In genomic region chr4:123411976-123412589, GRCh38 we compare ENCODE assay signal across 8 cellular contexts. TPM values are rescaled to one million over a fixed set of nuclear protein-coding genes. Genes with fewer than 3 reads are reported as not detected.
A peak's percentile ranks its signal among the peaks of the same experiment; 100 is the strongest.
DNase-seq lines count a peak whose midpoint lies in the region; ATAC-seq, FAIRE-seq and TF ChIP-seq lines count a peak whose summit lies in the region.

No MANE protein-coding gene starts in this region.

- no peak overlapping the region for H4K91ac ChIP-seq in H1 (replicated peaks; ENCODE audit: insufficient read length, low read length)

- 83% methylated on average over 5 of the region's 5 CpGs; no CpG with 5 or more reads in 1 of the 2 experiments for WGBS in H1 (ENCODE audit: extremely low coverage in 1 of 2, insufficient coverage in 1 of 2, insufficient read length in 1 of 2, insufficient replicate concordance in 2 of 2, low coverage in 1 of 2, low lambda C conversion rate in 2 of 2, missing lambda C conversion rate in 1 of 2), 2 experiments

- no peaks in the 10 kb centered on the region; the same call in 1 of the 2 replicates for H3K23me2 ChIP-seq in H1 (ENCODE audit: low read depth, low read length)

- H2BK120ac ChIP-seq in H1 (replicated peaks; ENCODE audit: low read depth, low read length) = no peak overlapping the region

- no peak for FAIRE-seq in H1 (lab: Jason Lieb, UNC)

- ATAC-seq in HG03354 (IDR thresholded peaks at IDR 0.05; ENCODE audit: poor library complexity, severe bottlenecking, unreplicated experiment) = peak; percentile 76

- H4K20me1 ChIP-seq in H1 (replicated peaks in 1 of 2; ENCODE audit: control insufficient read depth in 1 of 2, insufficient read depth in 2 of 2, low read length in 2 of 2) = peaks cover 0 to under 1% of the 10 kb centered on the region in 2 experiments

- H3K4ac ChIP-seq in H1 (replicated peaks; ENCODE audit: insufficient read length, low read depth, low read length) = peak overlapping the region; percentile 13

- H3K4me3 ChIP-seq in GM12865 (ENCODE audit: low read depth, low read length) (no peak overlapping the region), H1 (ENCODE audit: extremely low read depth in 1 of 4, insufficient read depth in 2 of 4, low read depth in 3 of 4, low read length in 4 of 4) (no peak overlapping the region)

- no peak overlapping the region for H2BK15ac ChIP-seq in H1 (ENCODE audit: low read length)

- H2BK5ac ChIP-seq in H1 (ENCODE audit: low read depth, low read length) = no peak overlapping the region

- CTCF ChIA-PET in H1 (lab: Charles Lee; ENCODE audit: partially characterized antibody) = interaction anchor here (0.6 to 2.4 kb wide), 3 partner anchors 13 to 152 kb away, joined by 3 to 10 read pairs (median 3); no protein-coding TSS in a partner anchor

- H3K4me2 ChIP-seq in H1 (ENCODE audit: insufficient read depth in 1 of 2, low read depth in 2 of 2, low read length in 2 of 2) = no peak overlapping the region

- peak; percentile 57 for DNase-seq in GM12865 (ENCODE audit: low read depth)
- DNase-seq in GM20000 (ENCODE audit: low spot score) = peak; percentile 27
- DNase-seq in H1 (ENCODE audit: low read depth in 1 of 2, low spot score in 2 of 2) = no peak
- DNase-seq in HUDEP-2 (lab: John Stamatoyannopoulos, UW; ENCODE audit: unreplicated experiment in 76 of 76) = no peak
- no peak for DNase-seq in NCI-H1417 (lab: John Stamatoyannopoulos, UW)
- no peak for DNase-seq in NCI-H2081 treated with DMSO at 0.1 percent for 48 hours (lab: John Stamatoyannopoulos, UW)
- no peak for DNase-seq in effector CD4-positive, alpha-beta T cell

- H3K36me3 ChIP-seq in H1 (ENCODE audit: control insufficient read depth in 2 of 4, insufficient read depth in 4 of 4, low read length in 3 of 4) = no peaks in the 10 kb centered on the region

- H3K4me1 ChIP-seq in H1 (replicated peaks in 1 of 4; ENCODE audit: control insufficient read depth in 3 of 4, insufficient read depth in 4 of 4, low read length in 3 of 4) = peaks cover 2 to 13% (median 9%) of the 10 kb centered on the region in 4 experiments

- H3K56ac ChIP-seq in H1 (replicated peaks; ENCODE audit: insufficient read length, low read depth, low read length) = no peak overlapping the region

- no peak overlapping the region for H3K18ac ChIP-seq in H1 (ENCODE audit: extremely low read depth, low read length)

- H3K9ac ChIP-seq in H1 (replicated peaks in 1 of 4; ENCODE audit: extremely low read depth in 1 of 4, low read depth in 3 of 4, low read length in 3 of 4) = peak overlapping the region in 1 of 4 experiments; percentile 34; a peak in 1 of 7 replicates

- H4K8ac ChIP-seq in H1 (ENCODE audit: extremely low read depth, insufficient read depth, low read length) = no peak overlapping the region

- H3K23ac ChIP-seq in H1 (ENCODE audit: insufficient read length) = no peak overlapping the region

- no peaks in the 10 kb centered on the region for H3K9me3 ChIP-seq in H1 (ENCODE audit: insufficient read depth in 2 of 2, low read depth in 1 of 2, low read length in 1 of 2)

- no peak overlapping the region for H2AK5ac ChIP-seq in H1 (ENCODE audit: low read depth, low read length)

- no peak overlapping the region for H2BK12ac ChIP-seq in H1 (ENCODE audit: low read depth, low read length)

- no peak for TF ChIP-seq RAD21 in H1 (IDR thresholded peaks at IDR 0.05 in 1 of 2, conservative IDR thresholded peaks at IDR 0.05 in 1 of 2; ENCODE audit: low read depth in 2 of 2, low read length in 2 of 2)

- TF ChIP-seq EP300 in H1 (IDR thresholded peaks at IDR 0.05; ENCODE audit: borderline replicate concordance in 1 of 2, low read depth in 2 of 2, low read length in 2 of 2) = no peak

- no peak overlapping the region for H3K14ac ChIP-seq in H1 (ENCODE audit: insufficient read length)

- TF ChIP-seq CTCF in GM12865 (IDR thresholded peaks at IDR 0.05; ENCODE audit: insufficient read depth, low read depth, low read length, missing control alignments) = no peak
- TF ChIP-seq CTCF in GM20000 (IDR thresholded peaks at IDR 0.05; ENCODE audit: extremely low read depth, missing control alignments) = no peak
- no peak for TF ChIP-seq CTCF in H1 (IDR thresholded peaks at IDR 0.05; ENCODE audit: control extremely low read depth in 1 of 3, insufficient read depth in 1 of 3, low read depth in 1 of 3, low read length in 3 of 3)

- peaks cover 0 to 3% of the 10 kb centered on the region in 2 experiments; a peak in 1 of 4 replicates for H3K79me2 ChIP-seq in H1 (ENCODE audit: control insufficient read depth in 1 of 2, insufficient read depth in 2 of 2, low read length in 2 of 2)

- H3K27me3 ChIP-seq in H1 (replicated peaks in 1 of 4; ENCODE audit: control insufficient read depth in 3 of 4, extremely low read depth in 1 of 4, insufficient read depth in 3 of 4, low read length in 3 of 4) = no peaks in the 10 kb centered on the region

- H3K79me1 ChIP-seq in H1 (ENCODE audit: low read depth, low read length) = no peaks in the 10 kb centered on the region

- POLR2A ChIA-PET in H1 (lab: Charles Lee; ENCODE audit: partially characterized antibody) = interaction anchor here (1.3 to 1.6 kb wide), 3 partner anchors 9 to 14 kb away, joined by 3 to 5 read pairs (median 4); no protein-coding TSS in a partner anchor

- H3K27ac ChIP-seq in H1 (ENCODE audit: low read depth, low read length) = no peak overlapping the region

- H2BK20ac ChIP-seq in H1 (ENCODE audit: low read length) = 0 out of 2 replicates have a peak overlapping the region, but pooled peaks have one; percentile 80

- TF ChIP-seq POLR2A in H1 (IDR thresholded peaks at IDR 0.05; ENCODE audit: control extremely low read depth in 1 of 2, low read depth in 2 of 2, low read length in 2 of 2) = no peak

- H2AFZ ChIP-seq in H1 (ENCODE audit: low read length) = no peak overlapping the region

- H4K5ac ChIP-seq in H1 (ENCODE audit: insufficient read length, low read depth, low read length) = no peak overlapping the region

TF ChIP-seq in H1, 55 proteins besides CTCF, POLR2A, EP300 and RAD21:
- TF ChIP-seq SP1 (IDR thresholded peaks at IDR 0.05; ENCODE audit: low read depth, low read length) = no peak

RNA-seq across cellular contexts. Expression of gene SPRY1, which starts 15.5 kb away (rescaled TPM):
- 54.7 and 56.2 TPM in 2 replicates for total RNA-seq in H1 (2021; fragmentation: NEBNext Ultra II Directional; extraction: Animal tissue kit (Norgen Biotek cat#: 25700))
- polyA plus RNA-seq in H1 (2011; rRNA removed) = 11.7 and 13.2 TPM in 2 replicates
- 13.3 TPM for polyA plus RNA-seq in H1 (2011; cell fraction: cytosol; rRNA removed)
- polyA plus RNA-seq in H1 (2011; cell fraction: nucleus; rRNA removed) = 16.4 TPM
- polyA plus RNA-seq in H1 (2012, experiment 1 of 2) = 19.6 to 24.8 TPM (median 21.7 TPM) in 4 replicates
- 17.7 TPM for polyA plus RNA-seq in H1 (2012, experiment 2 of 2)
- polyA plus RNA-seq in H1 (2013, experiment 1 of 2) = 33.5 TPM
- 33.8 TPM for polyA plus RNA-seq in H1 (2013, experiment 2 of 2)
- 15.2 and 17.4 TPM in 2 replicates for polyA minus RNA-seq in H1 (2011; rRNA and poly(A)+ RNA removed)
- polyA minus RNA-seq in H1 (2011; cell fraction: cytosol; rRNA and poly(A)+ RNA removed) = 18.7 TPM
- 32.7 TPM for polyA minus RNA-seq in H1 (2011; cell fraction: nucleus; rRNA and poly(A)+ RNA removed)

Comparison
In these comparisons a context has a peak if more than half of its experiments do, and no peak if none do; other contexts are left out.
1. DNase-seq: peak in GM12865 (single experiment) and GM20000 (single experiment); none in H1 (0 of 2), HUDEP-2 (0 of 76), NCI-H1417 (0 of 3), NCI-H2081 treated with DMSO at 0.1 percent for 48 hours (single experiment) and effector CD4-positive, alpha-beta T cell (single experiment).